Comparison of ENCODE assay signal across 8 cellular contexts in genomic region chr9:6757132-6757987, GRCh38. TPM values are rescaled to one million over a fixed set of nuclear protein-coding genes. Genes with fewer than 3 reads are reported as not detected.
DNase-seq lines count a peak whose midpoint lies in the region; TF ChIP-seq lines count a peak whose summit lies in the region.

Gene KDM4C, plus strand, starts transcription at chr9:6757973. Its CDS starts 35,016 bp downstream, at chr9:6792989.

- intact Hi-C loops in stomach (cut with DNase I; ENCODE audit: low total_unique reads), result loop anchor here (10.0 kb wide), 1 partner anchor 53 kb away; no protein-coding TSS in a partner anchor

- WGBS in stomach, 5 donors, result 0 to 1% (median 0%) methylated on average over 30 to 67 of the region's 67 CpGs

- no peak for TF ChIP-seq EP300 in stomach (IDR thresholded peaks at IDR 0.05)

- peak within 1 kb of the TSS; percentile 93 to 99 (median 98) for H3K27ac ChIP-seq in stomach

- peak in 2 of 4 donors; percentile 86 to 87 for TF ChIP-seq POLR2A in stomach (IDR thresholded peaks at IDR 0.05)

- peaks cover 40% of the 10 kb centered on the region for H3K79me2 ChIP-seq in Loucy (ENCODE audit: insufficient read depth, low read length)

- peak within 1 kb of the TSS; percentile 75 for H2AFZ ChIP-seq in Loucy (ENCODE audit: low read length)

- H3K27me3 ChIP-seq in H7 (ENCODE audit: control insufficient read depth, insufficient read depth, low read length), result no peaks in the 10 kb centered on the region
- H3K27me3 ChIP-seq in Loucy (ENCODE audit: insufficient read depth, low read length, poor library complexity, severe bottlenecking), result no peaks in the 10 kb centered on the region
- H3K27me3 ChIP-seq in stomach, result no peaks in the 10 kb centered on the region

- H3K9me2 ChIP-seq in Loucy (replicated peaks; ENCODE audit: low read depth, low read length), result no peaks in the 10 kb centered on the region

- H3F3A ChIP-seq in Loucy (ENCODE audit: low read depth), result no peaks in the 10 kb centered on the region

- peak within 1 kb of the TSS; percentile 98 for H3K4me3 Mint-ChIP-seq in neural crest cell

- TF ChIP-seq CTCF in Loucy (conservative IDR thresholded peaks at IDR 0.05; ENCODE audit: low read length) (no peak), fibroblast of villous mesenchyme (IDR thresholded peaks at IDR 0.05; ENCODE audit: insufficient read depth, low read depth, low read length) (no peak), neural crest cell (conservative IDR thresholded peaks at IDR 0.05) (no peak), stomach (IDR thresholded peaks at IDR 0.05) (no peak)

- peaks cover 11% of the 10 kb centered on the region for H3K4me1 ChIP-seq in Loucy (ENCODE audit: insufficient read depth, low read length, poor library complexity, severe bottlenecking)
- peaks cover 15 to 40% (median 26%) of the 10 kb centered on the region in 4 donors for H3K4me1 ChIP-seq in stomach

- H3K4me3 ChIP-seq in H7 (ENCODE audit: insufficient read depth, low read depth, low read length) (peak within 1 kb of the TSS; percentile 82), Loucy (ENCODE audit: low read length, poor library complexity, severe bottlenecking) (peak within 1 kb of the TSS; percentile 77), fibroblast of villous mesenchyme (ENCODE audit: low read depth, low read length) (peak within 1 kb of the TSS; percentile 97), stomach (peak within 1 kb of the TSS; percentile 82 to 94 (median 89))

- H3K9ac ChIP-seq in Loucy (ENCODE audit: low read depth, low read length, poor library complexity, severe bottlenecking), result peak within 1 kb of the TSS; percentile 80

- H3K36me3 ChIP-seq in H7 (replicated peaks; ENCODE audit: control insufficient read depth, insufficient read depth, low read length), result no peaks in the 10 kb centered on the region
- H3K36me3 ChIP-seq in Loucy (ENCODE audit: insufficient read depth, low read length), result no peaks in the 10 kb centered on the region
- no peaks in the 10 kb centered on the region for H3K36me3 ChIP-seq in stomach

- peaks cover 12% of the 10 kb centered on the region for H4K20me1 ChIP-seq in Loucy (ENCODE audit: insufficient read depth, low read length, poor library complexity, severe bottlenecking)

- peaks cover 21% of the 10 kb centered on the region for H3K27me3 Mint-ChIP-seq in neural crest cell (ENCODE audit: low read depth)

- H3K36me3 Mint-ChIP-seq in neural crest cell (ENCODE audit: low read depth), result no peaks in the 10 kb centered on the region

- H3K4me2 ChIP-seq in Loucy (ENCODE audit: low read depth, low read length, poor library complexity, severe bottlenecking), result peak within 1 kb of the TSS; percentile 87

- peaks cover 26% of the 10 kb centered on the region for H3K4me1 Mint-ChIP-seq in neural crest cell

- H3K27ac Mint-ChIP-seq in neural crest cell (ENCODE audit: unreplicated experiment), result peak within 1 kb of the TSS; percentile 99

- DNase-seq in ELR (ENCODE audit: low read depth), result peak; percentile 92
- peak; percentile 86 for DNase-seq in H7
- DNase-seq in SHP77 (lab: John Stamatoyannopoulos, UW), result peak; percentile 82 to 85
- DNase-seq in activated gamma-delta T cell treated with anti-CD3 and anti-CD28 coated beads, Interleukin-2, amount 50 U/mL, for 16 hours (ENCODE audit: low read depth), result peak; percentile 86
- DNase-seq in fibroblast of villous mesenchyme (ENCODE audit: low read depth), result peak; percentile 96
- peak; percentile 87 for DNase-seq in neural crest cell (ENCODE audit: low read depth, low spot score)
- peak; percentile 97 for DNase-seq in stomach

- H3K9me3 ChIP-seq in Loucy (ENCODE audit: insufficient read depth, low read depth, low read length), result no peaks in the 10 kb centered on the region
- no peaks in the 10 kb centered on the region for H3K9me3 ChIP-seq in stomach

- H3K9me3 Mint-ChIP-seq in neural crest cell, result no peaks in the 10 kb centered on the region

RNA-seq across cellular contexts. Expression of gene KDM4C, which starts in this region (rescaled TPM):
- 20.9 and 29.0 TPM in 2 replicates for total RNA-seq in H7 (2014; rRNA removed; shearing (Covaris generic))
- total RNA-seq in fibroblast of villous mesenchyme (26.7 and 31.1 TPM in 2 replicates), neural crest cell (9.4 and 11.2 TPM in 2 replicates), stomach (100 to 1,000 TPM in 2 of 5 donors, 10 to 100 TPM in 3; 77.6 to 129 (median 85.2) TPM)
- 10 to 100 TPM in 1 of 3 donors, 1 to 10 TPM in 2; 6.7 to 13.0 (median 7.6) TPM for polyA plus RNA-seq in stomach

Comparison
In these comparisons a context has a peak if more than half of its experiments do, and no peak if none do; other contexts are left out.
1. Peak in every context shown above with its lines: DNase-seq, H3K4me3 ChIP-seq and H3K27ac ChIP-seq.